1 cellular context compared by ENCODE assay signal in the genomic region with DNA sequence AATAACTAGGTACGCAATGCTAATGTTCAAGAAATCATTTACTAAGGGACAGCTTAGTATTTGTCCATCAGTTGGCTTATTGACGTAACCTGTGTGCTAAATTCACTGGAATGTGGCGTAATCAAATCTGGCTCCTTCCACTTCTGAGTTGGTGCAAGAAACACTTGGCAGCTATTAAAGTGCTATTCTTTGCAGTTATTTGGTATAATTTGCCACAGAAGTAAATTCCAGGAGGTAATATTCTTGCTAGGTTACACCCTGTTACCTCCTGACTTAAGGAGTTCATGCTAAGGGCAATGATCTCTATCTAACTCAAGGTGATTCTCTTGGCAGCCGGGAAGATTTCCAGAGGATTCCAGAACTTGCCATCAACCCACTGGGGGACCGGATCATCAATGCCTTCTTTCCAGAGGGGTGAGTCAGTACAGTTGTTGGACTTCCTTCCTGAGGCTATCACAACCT.
TF ChIP-seq lines count a peak whose summit lies in the region.

No MANE protein-coding gene starts in this region.

TF ChIP-seq in liver, 16 proteins besides CTCF, POLR2A, EP300 and RAD21 (continued from another document):
- TF ChIP-seq, protein P1, sequence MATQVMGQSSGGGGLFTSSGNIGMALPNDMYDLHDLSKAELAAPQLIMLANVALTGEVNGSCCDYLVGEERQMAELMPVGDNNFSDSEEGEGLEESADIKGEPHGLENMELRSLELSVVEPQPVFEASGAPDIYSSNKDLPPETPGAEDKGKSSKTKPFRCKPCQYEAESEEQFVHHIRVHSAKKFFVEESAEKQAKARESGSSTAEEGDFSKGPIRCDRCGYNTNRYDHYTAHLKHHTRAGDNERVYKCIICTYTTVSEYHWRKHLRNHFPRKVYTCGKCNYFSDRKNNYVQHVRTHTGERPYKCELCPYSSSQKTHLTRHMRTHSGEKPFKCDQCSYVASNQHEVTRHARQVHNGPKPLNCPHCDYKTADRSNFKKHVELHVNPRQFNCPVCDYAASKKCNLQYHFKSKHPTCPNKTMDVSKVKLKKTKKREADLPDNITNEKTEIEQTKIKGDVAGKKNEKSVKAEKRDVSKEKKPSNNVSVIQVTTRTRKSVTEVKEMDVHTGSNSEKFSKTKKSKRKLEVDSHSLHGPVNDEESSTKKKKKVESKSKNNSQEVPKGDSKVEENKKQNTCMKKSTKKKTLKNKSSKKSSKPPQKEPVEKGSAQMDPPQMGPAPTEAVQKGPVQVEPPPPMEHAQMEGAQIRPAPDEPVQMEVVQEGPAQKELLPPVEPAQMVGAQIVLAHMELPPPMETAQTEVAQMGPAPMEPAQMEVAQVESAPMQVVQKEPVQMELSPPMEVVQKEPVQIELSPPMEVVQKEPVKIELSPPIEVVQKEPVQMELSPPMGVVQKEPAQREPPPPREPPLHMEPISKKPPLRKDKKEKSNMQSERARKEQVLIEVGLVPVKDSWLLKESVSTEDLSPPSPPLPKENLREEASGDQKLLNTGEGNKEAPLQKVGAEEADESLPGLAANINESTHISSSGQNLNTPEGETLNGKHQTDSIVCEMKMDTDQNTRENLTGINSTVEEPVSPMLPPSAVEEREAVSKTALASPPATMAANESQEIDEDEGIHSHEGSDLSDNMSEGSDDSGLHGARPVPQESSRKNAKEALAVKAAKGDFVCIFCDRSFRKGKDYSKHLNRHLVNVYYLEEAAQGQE (IDR thresholded peaks at IDR 0.05) = peak; percentile 66
- peak; percentile 65 to 66 for TF ChIP-seq HNF4A (conservative IDR thresholded peaks at IDR 0.05)
- TF ChIP-seq EGR1 (IDR thresholded peaks at IDR 0.05; ENCODE audit: low read depth in 2 of 2) = peak in 1 of 2 donors; percentile 33
- no peak for TF ChIP-seq NR2F2 (IDR thresholded peaks at IDR 0.05)
- TF ChIP-seq, protein P2, sequence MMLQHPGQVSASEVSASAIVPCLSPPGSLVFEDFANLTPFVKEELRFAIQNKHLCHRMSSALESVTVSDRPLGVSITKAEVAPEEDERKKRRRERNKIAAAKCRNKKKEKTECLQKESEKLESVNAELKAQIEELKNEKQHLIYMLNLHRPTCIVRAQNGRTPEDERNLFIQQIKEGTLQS (IDR thresholded peaks at IDR 0.05) = peak; percentile 67
- TF ChIP-seq FOXA1 (IDR thresholded peaks at IDR 0.05) = peak; percentile 92
- peak; percentile 55 for TF ChIP-seq MAX (IDR thresholded peaks at IDR 0.05)
- TF ChIP-seq TAF1 (conservative IDR thresholded peaks at IDR 0.05) = peak; percentile 83
- TF ChIP-seq ZBTB33 (IDR thresholded peaks at IDR 0.05) = peak; percentile 78
- TF ChIP-seq HNF4G (IDR thresholded peaks at IDR 0.05) = no peak
- peak; percentile 70 for TF ChIP-seq YY1 (IDR thresholded peaks at IDR 0.05)
- TF ChIP-seq RXRA (IDR thresholded peaks at IDR 0.05) = peak; percentile 88 to 90
- peak; percentile 88 for TF ChIP-seq FOXA2 (IDR thresholded peaks at IDR 0.05)
